Comparison of ENCODE assay signal across 25 cellular contexts in genomic region chr13:33232883-33233282, GRCh38. TPM values are rescaled to one million over a fixed set of nuclear protein-coding genes. Genes with fewer than 3 reads are reported as not detected.
DNase-seq lines count a peak whose midpoint lies in the region; TF ChIP-seq lines count a peak whose summit lies in the region.
"Had no signal": no experiment of that assay in that cellular context is flagged by ENCODE, and none has a peak within 500 bp of the region (broad histone marks: within the 10 kb centered on the region; RNA-seq: fewer than 3 reads in every experiment).

No MANE protein-coding gene starts in this region.

- H3K4me3 Mint-ChIP-seq in HFFc6, result no peak overlapping the region
- no peak overlapping the region for H3K4me3 Mint-ChIP-seq in nephron
- H3K4me3 Mint-ChIP-seq: CD14-positive monocyte; CD8-positive, alpha-beta memory T cell had no signal

- peaks cover 65% of the 10 kb centered on the region for H3K79me2 ChIP-seq in ACC112 (ENCODE audit: control insufficient read depth, insufficient read depth, low read length, unreplicated experiment)

- H3K27me3 Mint-ChIP-seq in HFFc6 (ENCODE audit: insufficient read depth), result no peaks in the 10 kb centered on the region
- no peaks in the 10 kb centered on the region for H3K27me3 Mint-ChIP-seq in nephron (ENCODE audit: low read depth)

- H3K9me3 ChIP-seq in left ventricle myocardium inferior (replicated peaks), result peaks cover 12% of the 10 kb centered on the region
- H3K9me3 ChIP-seq: BE2C had no signal

- no peak overlapping the region for H3K4me3 ChIP-seq in ACC112 (ENCODE audit: low read depth, low read length)
- no peak overlapping the region for H3K4me3 ChIP-seq in left ventricle myocardium inferior
- H3K4me3 ChIP-seq: PC-9 had no signal

- H3K36me3 ChIP-seq in ACC112 (ENCODE audit: insufficient read depth, low read length), result peaks cover 33% of the 10 kb centered on the region; the same call in 1 of the 2 replicates
- peaks cover 13% of the 10 kb centered on the region for H3K36me3 ChIP-seq in left ventricle myocardium inferior
- H3K36me3 ChIP-seq: BE2C had no signal

- intact Hi-C loops in left ventricle myocardium inferior (cut with micrococcal nuclease), result loop anchor here (10.0 kb wide), 1 partner anchor 52 kb away; the partner anchor contains the start of gene STARD13

- H3K36me3 Mint-ChIP-seq in HFFc6 (ENCODE audit: low read depth), result peaks cover 49% of the 10 kb centered on the region
- H3K36me3 Mint-ChIP-seq in nephron (ENCODE audit: low read depth), result peaks cover 26% of the 10 kb centered on the region

- H3K9me3 Mint-ChIP-seq in HFFc6, result 0 out of 2 replicates have a peak, but pooled peaks cover 9% of the 10 kb centered on the region
- H3K9me3 Mint-ChIP-seq in nephron, result no peaks in the 10 kb centered on the region

- no peak for TF ChIP-seq CTCF in HFFc6 (IDR thresholded peaks at IDR 0.05)
- TF ChIP-seq CTCF in left ventricle myocardium inferior (IDR thresholded peaks at IDR 0.05; ENCODE audit: borderline replicate concordance), result no peak
- TF ChIP-seq CTCF in nephron (IDR thresholded peaks at IDR 0.05; ENCODE audit: unreplicated experiment in 3 of 3), result no peak

- H3K4me1 Mint-ChIP-seq in HFFc6 (ENCODE audit: low read depth) (peaks cover 95% of the 10 kb centered on the region), nephron (peaks cover 63% of the 10 kb centered on the region)

- peak overlapping the region; percentile 98 for H3K27ac ChIP-seq in ACC112 (ENCODE audit: low read depth, low read length)
- peak overlapping the region; percentile 84 for H3K27ac ChIP-seq in left ventricle myocardium inferior (replicated peaks)
- H3K27ac ChIP-seq: PC-9 had no signal

- no peaks in the 10 kb centered on the region for H3K27me3 ChIP-seq in ACC112 (ENCODE audit: insufficient read depth, low read length)
- no peaks in the 10 kb centered on the region for H3K27me3 ChIP-seq in left ventricle myocardium inferior (ENCODE audit: low read depth)
- H3K27me3 ChIP-seq: BE2C had no signal

- DNase-seq in HFFc6, result no peak
- DNase-seq in left ventricle myocardium inferior, result no peak
- no peak for DNase-seq in medulla oblongata (ENCODE audit: extremely low spot score)
- no peak for DNase-seq in NOMO-1 treated with dmso at 0.1 percent for 144 hours (lab: John Stamatoyannopoulos, UW; ENCODE audit: unreplicated experiment)
- DNase-seq in NCI-H1048 (lab: John Stamatoyannopoulos, UW), result no peak
- no peak for DNase-seq in activated T-cell treated with anti-CD3 and anti-CD28 coated beads, Interleukin-2, amount 50 U/mL, for 48 hours
- DNase-seq: BE2C; CD8-positive, alpha-beta memory T cell; DMS 273 treated with DMSO at 0.1 percent for 48 hours; DMS79; EL; GF-D8; HCEC 1CT; NCI-H1105 treated with DMSO at 0.1 percent for 48 hours; NCI-H146; NCI-H1930; NCI-H2107; NCI-H446; NCI-H524 treated with DMSO at 0.1 percent for 48 hours; NCI-H774; PC-9; SHP77 treated with DMSO at 0.1 percent for 48 hours had no signal

- H2AFZ ChIP-seq in ACC112 (ENCODE audit: low read length, unreplicated experiment), result no peak overlapping the region
- H2AFZ ChIP-seq: PC-9 had no signal

- H3K27ac Mint-ChIP-seq in HFFc6, result peak overlapping the region; percentile 56
- H3K27ac Mint-ChIP-seq in nephron, result peak overlapping the region in 2 of 3 experiments; percentile 67 to 71
- H3K27ac Mint-ChIP-seq: CD14-positive monocyte had no signal

- H3K4me1 ChIP-seq in ACC112 (ENCODE audit: control insufficient read depth, insufficient read depth, low read length, unreplicated experiment), result peaks cover 84% of the 10 kb centered on the region
- peaks cover 96% of the 10 kb centered on the region for H3K4me1 ChIP-seq in left ventricle myocardium inferior

RNA-seq across cellular contexts. Expression of gene STARD13, which starts 52.7 kb away (rescaled TPM):
- total RNA-seq in HFFc6 (2021; fragmentation: NEBNext Ultra II Directional; extraction: Animal tissue kit (Norgen Biotek cat#: 25700)), result 10 to 100 TPM; 27.9 to 38.3 (median 34.5) TPM
- 29.9 TPM for total RNA-seq in left ventricle myocardium inferior
